ENCODE assay signal across 7 cellular contexts in the genomic region with DNA sequence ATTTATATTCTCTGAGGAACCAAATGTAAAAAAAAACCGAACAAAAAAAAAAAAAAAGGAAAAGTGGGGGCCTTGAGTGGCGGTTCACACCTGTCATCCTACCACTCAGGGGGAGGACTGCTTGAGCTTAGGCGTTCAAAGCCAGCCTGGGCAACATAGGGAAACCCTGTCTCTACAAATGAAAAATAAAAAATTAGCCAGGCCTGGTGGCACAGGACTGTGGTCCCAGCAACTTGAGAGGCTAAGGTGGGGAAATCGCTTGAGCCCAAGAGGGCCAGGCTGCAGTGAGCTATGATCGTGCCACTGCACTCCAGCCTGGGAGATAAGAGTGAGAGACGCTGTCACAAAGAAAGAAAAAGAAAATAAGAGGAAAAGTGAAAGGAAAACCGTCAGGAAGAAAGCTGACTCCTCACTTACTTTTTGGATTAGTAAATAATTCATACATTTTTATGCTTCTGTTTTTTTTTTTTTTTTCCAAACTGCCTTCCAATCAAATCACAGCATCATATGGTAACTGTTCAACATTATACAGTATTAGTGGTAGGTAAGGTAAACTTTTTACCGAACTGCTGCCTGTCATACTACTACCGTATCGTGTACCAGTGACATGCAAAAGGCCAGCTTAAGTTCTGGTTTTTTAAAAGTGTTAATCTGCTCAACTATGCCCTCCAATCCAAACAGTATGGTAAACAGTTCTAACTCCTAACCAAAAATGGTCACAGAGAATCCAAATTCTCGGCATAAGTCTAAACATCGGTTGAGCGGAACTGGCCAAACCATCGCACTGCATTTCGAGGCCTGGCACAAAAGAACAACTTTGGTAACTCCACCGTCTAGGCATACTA. TPM values are rescaled to one million over a fixed set of nuclear protein-coding genes. Genes with fewer than 3 reads are reported as not detected.
A peak's percentile ranks its signal among the peaks of the same experiment; 100 is the strongest.
DNase-seq lines count a peak whose midpoint lies in the region; ATAC-seq and TF ChIP-seq lines count a peak whose summit lies in the region.

No MANE protein-coding gene starts in this region.

- peak overlapping the region; percentile 99 for H3K27ac Mint-ChIP-seq in activated naive CD8-positive, alpha-beta T cell

- in situ Hi-C loops in GM13977 (cut with MboI; ENCODE audit: low pct_unique_long_range_greater_than_20kb, low sequenced_read_pairs, unreplicated experiment) = no loop called here

- H3K36me3 ChIP-seq in KMS-11 (ENCODE audit: insufficient read depth) = no peaks in the 10 kb centered on the region; the same call in 1 of the 2 replicates

- no peaks in the 10 kb centered on the region for H3K27me3 Mint-ChIP-seq in activated naive CD8-positive, alpha-beta T cell

- H3K4me3 ChIP-seq in KMS-11 (IDR thresholded peaks at IDR 0.05; ENCODE audit: insufficient read depth, low read depth, low read length) (peak overlapping the region; percentile 88), right cardiac atrium (ENCODE audit: low read length) (peak overlapping the region; percentile 78), skeletal muscle cell (ENCODE audit: low read depth, low read length) (peak overlapping the region; percentile 96)

- H4K20me1 ChIP-seq in KMS-11 (ENCODE audit: insufficient read depth) = no peaks in the 10 kb centered on the region

- H2AFZ ChIP-seq in KMS-11 (ENCODE audit: low read depth) = peak overlapping the region; percentile 42

- no peaks in the 10 kb centered on the region for H3K9me3 Mint-ChIP-seq in activated naive CD8-positive, alpha-beta T cell (ENCODE audit: low read depth)

- peak overlapping the region; percentile 99 for H3K4me3 Mint-ChIP-seq in activated naive CD8-positive, alpha-beta T cell

- H3K4me2 ChIP-seq in KMS-11 = peak overlapping the region; percentile 77

- peaks cover 56% of the 10 kb centered on the region for H3K79me2 ChIP-seq in KMS-11 (ENCODE audit: insufficient read depth, low read depth)

- 7% methylated on average over 16 of the region's 16 CpGs for WGBS in right cardiac atrium

- H3K27ac ChIP-seq in KMS-11 (peak overlapping the region; percentile 91), right cardiac atrium (ENCODE audit: low read length) (peak overlapping the region; percentile 64)

- peaks cover 11% of the 10 kb centered on the region for H3K36me3 Mint-ChIP-seq in activated naive CD8-positive, alpha-beta T cell

- peaks cover 39% of the 10 kb centered on the region for H3K4me1 ChIP-seq in KMS-11 (ENCODE audit: low read depth, poor library complexity, severe bottlenecking)
- peaks cover 2% of the 10 kb centered on the region for H3K4me1 ChIP-seq in right cardiac atrium (ENCODE audit: control insufficient read depth, insufficient read depth, low read length)

- DNase-seq in GM13977 (ENCODE audit: low spot score) (peak; percentile 60), right cardiac atrium (no peak), skeletal muscle cell (ENCODE audit: low read depth) (no peak), NCI-H1417 (lab: John Stamatoyannopoulos, UW) (no peak)

- H3K27me3 ChIP-seq in KMS-11 (ENCODE audit: insufficient read depth, low read depth) (no peaks in the 10 kb centered on the region), right cardiac atrium (ENCODE audit: control insufficient read depth, insufficient read depth) (no peaks in the 10 kb centered on the region)

- no peaks in the 10 kb centered on the region for H3K9me3 ChIP-seq in right cardiac atrium (ENCODE audit: control insufficient read depth, low read length)

- ATAC-seq in GM21786 (IDR thresholded peaks at IDR 0.05; ENCODE audit: unreplicated experiment) (peak; percentile 35), right cardiac atrium (peak; percentile 2 to 22)

- intact Hi-C loops in right cardiac atrium (cut with DNase I) = no loop called here

- peaks cover 39% of the 10 kb centered on the region for H3K4me1 Mint-ChIP-seq in activated naive CD8-positive, alpha-beta T cell (ENCODE audit: low read depth)

- H3K9ac ChIP-seq in KMS-11 = peak overlapping the region; percentile 94

- TF ChIP-seq CTCF in GM13977 (IDR thresholded peaks at IDR 0.05; ENCODE audit: extremely low read depth, insufficient read depth, missing control alignments) (no peak), KMS-11 (conservative IDR thresholded peaks at IDR 0.05; ENCODE audit: low read depth, low read length) (no peak)

RNA-seq across cellular contexts. Expression of a gene that starts 1.2 kb away (rescaled TPM):
- total RNA-seq in right cardiac atrium = 10 to 100 TPM; 52.9 to 62.4 (median 61.0) TPM
- 6.2 TPM for polyA plus RNA-seq in right cardiac atrium

RNA-seq across cellular contexts. Expression of a gene that starts 41.9 kb away (rescaled TPM):
- 10 to 100 TPM; 16.3 to 20.6 (median 17.0) TPM for total RNA-seq in right cardiac atrium
- 9.0 TPM for polyA plus RNA-seq in right cardiac atrium
